Comparison of ENCODE assay signal across 1 cellular context in genomic region chr11:61357233-61357893, GRCh38.
TF ChIP-seq lines count a peak whose summit lies in the region.

No MANE protein-coding gene starts in this region.

TF ChIP-seq in IMR-90, 13 proteins besides CTCF, POLR2A, EP300 and RAD21 (continued from another document):
- no peak for TF ChIP-seq ELK1 (IDR thresholded peaks at IDR 0.05; ENCODE audit: borderline replicate concordance, low read depth, low read length)
- no peak for TF ChIP-seq MXI1 (IDR thresholded peaks at IDR 0.05; ENCODE audit: borderline replicate concordance, low read depth, low read length)
- TF ChIP-seq MAFK (IDR thresholded peaks at IDR 0.05; ENCODE audit: low read depth, low read length), result no peak
- no peak for TF ChIP-seq CEBPB (IDR thresholded peaks at IDR 0.05; ENCODE audit: low read depth, low read length)
- no peak for TF ChIP-seq FOS (IDR thresholded peaks at IDR 0.05; ENCODE audit: low read depth, low read length)
- TF ChIP-seq BHLHE40 (IDR thresholded peaks at IDR 0.05; ENCODE audit: low read depth, low read length), result no peak
